ENCODE assay signal across 9 cellular contexts in genomic region chr2:197306691-197307030, GRCh38. TPM values are rescaled to one million over a fixed set of nuclear protein-coding genes. Genes with fewer than 3 reads are reported as not detected.
DNase-seq lines count a peak whose midpoint lies in the region; ATAC-seq and TF ChIP-seq lines count a peak whose summit lies in the region.
"Had no signal": no experiment of that assay in that cellular context is flagged by ENCODE, and none has a peak within 500 bp of the region (broad histone marks: within the 10 kb centered on the region; RNA-seq: fewer than 3 reads in every experiment).

No MANE protein-coding gene starts in this region.

- H3K27ac ChIP-seq in right lobe of liver (peak overlapping the region in 2 of 3 donors; percentile 39 to 41), trophoblast cell (ENCODE audit: low read depth, low read length) (no peak overlapping the region)
- H3K27ac ChIP-seq: parathyroid adenoma had no signal

- H3K9me3 ChIP-seq in right lobe of liver (no peaks in the 10 kb centered on the region), trophoblast cell (ENCODE audit: insufficient read depth, low read depth, low read length) (no peaks in the 10 kb centered on the region)

- DNase-seq in stimulated activated CD4-positive, alpha-beta T cell treated with anti-CD3 and anti-CD28 coated beads, Interleukin-15, amount 100 ng/mL, for 24 hours = peak; percentile 49
- no peak for DNase-seq in stimulated activated CD4-positive, alpha-beta T cell treated with anti-CD3 and anti-CD28 coated beads, Interleukin-12 subunit alpha, Interleukin-12 subunit beta, amount 100 ng/mL, for 4 hours
- peak in 1 of 2 donors; percentile 67 for DNase-seq in activated naive CD4-positive, alpha-beta T cell treated with anti-CD3 and anti-CD28 coated beads, Interleukin-2, amount 50 U/mL, for 72 hours (ENCODE audit: low spot score in 2 of 2)
- DNase-seq in right lobe of liver (peak; percentile 58 to 74 (median 61)), trophoblast cell (no peak), NCI-H2227 (lab: John Stamatoyannopoulos, UW; ENCODE audit: unreplicated experiment) (no peak)

- no peak overlapping the region for H2AFZ ChIP-seq in trophoblast cell (ENCODE audit: insufficient read depth, low read length, poor library complexity)
- H2AFZ ChIP-seq: parathyroid adenoma had no signal

- H3K27me3 ChIP-seq in right lobe of liver (no peaks in the 10 kb centered on the region), trophoblast cell (ENCODE audit: insufficient read depth, low read length) (no peaks in the 10 kb centered on the region)

- H3K4me3 ChIP-seq in right lobe of liver (no peak overlapping the region), trophoblast cell (ENCODE audit: low read depth, low read length) (no peak overlapping the region)

- H4K91ac ChIP-seq in trophoblast cell (ENCODE audit: low read depth, low read length) = no peak overlapping the region

- no peak for ATAC-seq in activated naive CD4-positive, alpha-beta T cell treated with anti-CD3 and anti-CD28 coated beads, Interleukin-2, amount 50 U/mL, for 72 hours
- peak in 3 of 4 donors; percentile 23 to 52 (median 28) for ATAC-seq in right lobe of liver
- no peak for ATAC-seq in GM21526 (IDR thresholded peaks at IDR 0.05; ENCODE audit: low FRiP score, unreplicated experiment)
- no peak for ATAC-seq in HG03196 (IDR thresholded peaks at IDR 0.05; ENCODE audit: unreplicated experiment)

- TF ChIP-seq CTCF in right lobe of liver (IDR thresholded peaks at IDR 0.05) = no peak

- H3K79me2 ChIP-seq in trophoblast cell (ENCODE audit: control insufficient read depth, insufficient read depth, low read length, poor library complexity) = peaks cover 2% of the 10 kb centered on the region
- H3K79me2 ChIP-seq: parathyroid adenoma had no signal

- no peak overlapping the region for H3K23ac ChIP-seq in trophoblast cell (ENCODE audit: low read length)

- H3K18ac ChIP-seq in trophoblast cell (ENCODE audit: low read length) = no peak overlapping the region

- H2BK12ac ChIP-seq in trophoblast cell (ENCODE audit: low read length) = no peak overlapping the region

- H3K9me3 Mint-ChIP-seq in activated naive CD4-positive, alpha-beta T cell treated with anti-CD3 and anti-CD28 coated beads, Interleukin-2, amount 50 U/mL, for 72 hours = no peaks in the 10 kb centered on the region

- no peak for TF ChIP-seq POLR2A in right lobe of liver (IDR thresholded peaks at IDR 0.05)

- H4K8ac ChIP-seq in trophoblast cell (ENCODE audit: low read depth, low read length) = no peak overlapping the region

- H3K4me2 ChIP-seq in trophoblast cell (ENCODE audit: low read length) = no peak overlapping the region

- peaks cover 32 to 34% of the 10 kb centered on the region in 2 donors for H3K36me3 Mint-ChIP-seq in activated naive CD4-positive, alpha-beta T cell treated with anti-CD3 and anti-CD28 coated beads, Interleukin-2, amount 50 U/mL, for 72 hours

- no peak overlapping the region for H3K9ac ChIP-seq in trophoblast cell (ENCODE audit: low read length)
- H3K9ac ChIP-seq: parathyroid adenoma had no signal

- H3K14ac ChIP-seq in trophoblast cell (ENCODE audit: low read length) = no peak overlapping the region

- H3K79me1 ChIP-seq in trophoblast cell (ENCODE audit: low read length) = peaks cover 6% of the 10 kb centered on the region

- H4K12ac ChIP-seq in trophoblast cell (ENCODE audit: low read depth, low read length) = no peak overlapping the region

- H3K4ac ChIP-seq in trophoblast cell (ENCODE audit: low read depth, low read length) = no peak overlapping the region

- peak overlapping the region; percentile 88 to 96 for H3K27ac Mint-ChIP-seq in activated naive CD4-positive, alpha-beta T cell treated with anti-CD3 and anti-CD28 coated beads, Interleukin-2, amount 50 U/mL, for 72 hours

- H2BK5ac ChIP-seq in trophoblast cell (ENCODE audit: low read depth, low read length, poor library complexity) = no peak overlapping the region

- intact Hi-C loops in right lobe of liver (cut with DNase I) = no loop called here

- 68% methylated on average over 2 of the region's 3 CpGs for WGBS in right lobe of liver (ENCODE audit: insufficient coverage, low coverage, low lambda C conversion rate, missing lambda C conversion rate)
- no CpG with 5 or more reads among the region's 3 CpGs for WGBS in trophoblast cell (ENCODE audit: extremely low coverage, insufficient coverage, insufficient read length)

- no peak overlapping the region for H2AK5ac ChIP-seq in trophoblast cell (ENCODE audit: low read length)

- H3K36me3 ChIP-seq in right lobe of liver = no peaks in the 10 kb centered on the region
- no peaks in the 10 kb centered on the region for H3K36me3 ChIP-seq in trophoblast cell (ENCODE audit: control insufficient read depth in 1 of 2, insufficient read depth in 2 of 2, low read length in 2 of 2)

- H3K4me1 ChIP-seq in right lobe of liver = peaks cover 0 to 36% (median 0%) of the 10 kb centered on the region in 4 donors
- H3K4me1 ChIP-seq in trophoblast cell (ENCODE audit: control insufficient read depth in 1 of 2, insufficient read depth in 2 of 2, low read length in 2 of 2) = peaks cover 8 to 13% of the 10 kb centered on the region in 2 experiments

- H2BK120ac ChIP-seq in trophoblast cell (ENCODE audit: insufficient read depth, low read length, poor library complexity) = no peak overlapping the region

RNA-seq across cellular contexts. Expression of gene ANKRD44, which starts 3.9 kb away (rescaled TPM):
- total RNA-seq in activated naive CD4-positive, alpha-beta T cell treated with anti-CD3 and anti-CD28 coated beads, Interleukin-2, amount 50 U/mL, for 72 hours = 100 to 1,000 TPM; 103 to 130 TPM
- total RNA-seq in right lobe of liver = 10 to 100 TPM in 4 of 6 experiments, 1 to 10 TPM in 2; 7.9 to 19.5 (median 13.3) TPM
- 2.9 and 4.0 TPM in 2 replicates for polyA plus RNA-seq in trophoblast cell (2013)

Comparison
In these comparisons a context has a peak if more than half of its experiments do, and no peak if none do; other contexts are left out.
1. DNase-seq: peak in stimulated activated CD4-positive, alpha-beta T cell treated with anti-CD3 and anti-CD28 coated beads, Interleukin-15, amount 100 ng/mL, for 24 hours (single experiment) and right lobe of liver (3 of 3); none in stimulated activated CD4-positive, alpha-beta T cell treated with anti-CD3 and anti-CD28 coated beads, Interleukin-12 subunit alpha, Interleukin-12 subunit beta, amount 100 ng/mL, for 4 hours (single experiment), trophoblast cell (0 of 2) and NCI-H2227 (single experiment).
2. ATAC-seq: peak in right lobe of liver (3 of 4); none in activated naive CD4-positive, alpha-beta T cell treated with anti-CD3 and anti-CD28 coated beads, Interleukin-2, amount 50 U/mL, for 72 hours (0 of 2), GM21526 (single experiment) and HG03196 (single experiment).
3. RNA of gene ANKRD44, which starts 3.9 kb away (total RNA-seq): 103 to 130 TPM in activated naive CD4-positive, alpha-beta T cell treated with anti-CD3 and anti-CD28 coated beads, Interleukin-2, amount 50 U/mL, for 72 hours; 7.9 to 19.5 TPM in right lobe of liver; every median in the first group is over 4 times any median in the second.